Comparison of ENCODE assay signal across 9 cellular contexts in genomic region chr2:36561223-36561944, GRCh38. TPM values are rescaled to one million over a fixed set of nuclear protein-coding genes. Genes with fewer than 3 reads are reported as not detected.
DNase-seq lines count a peak whose midpoint lies in the region; ATAC-seq and TF ChIP-seq lines count a peak whose summit lies in the region.
"Had no signal": no experiment of that assay in that cellular context is flagged by ENCODE, and none has a peak within 500 bp of the region (broad histone marks: within the 10 kb centered on the region; RNA-seq: fewer than 3 reads in every experiment).

No MANE protein-coding gene starts in this region.

- H4K20me1 ChIP-seq in MM.1S (ENCODE audit: insufficient read depth, low read length), result no peaks in the 10 kb centered on the region

- no peaks in the 10 kb centered on the region for H3K9me3 Mint-ChIP-seq in dendritic cell treated with granulocyte-macrophage colony-stimulating factor and Interleukin-4, amounts not matched to agents 40 ng/mL and 50 ng/mL, for 4 days

- H3K27ac ChIP-seq in MM.1S (ENCODE audit: low read length), result no peak overlapping the region

- no peak overlapping the region for H2AFZ ChIP-seq in MM.1S (ENCODE audit: low read length)

- intact Hi-C loops in dendritic cell treated with granulocyte-macrophage colony-stimulating factor and Interleukin-4, amounts not matched to agents 40 ng/mL and 50 ng/mL, for 4 days (cut with micrococcal nuclease), result no loop called here

- no peak overlapping the region for H3K4me3 Mint-ChIP-seq in dendritic cell treated with granulocyte-macrophage colony-stimulating factor and Interleukin-4, amounts not matched to agents 40 ng/mL and 50 ng/mL, for 4 days

- H3K4me1 ChIP-seq in MM.1S (ENCODE audit: low read length), result peaks cover 8% of the 10 kb centered on the region; the same call in 1 of the 2 replicates

- peaks cover 50% of the 10 kb centered on the region for H3K4me1 Mint-ChIP-seq in dendritic cell treated with granulocyte-macrophage colony-stimulating factor and Interleukin-4, amounts not matched to agents 40 ng/mL and 50 ng/mL, for 4 days (ENCODE audit: low read depth)

- H3K27me3 ChIP-seq in MG63, result no peaks in the 10 kb centered on the region
- H3K27me3 ChIP-seq in MM.1S (replicated peaks; ENCODE audit: insufficient read depth, low read length), result no peaks in the 10 kb centered on the region

- no peak for ATAC-seq in HG03159 (IDR thresholded peaks at IDR 0.05; ENCODE audit: unreplicated experiment)

- DNase-seq in AG08396 (ENCODE audit: low spot score) (peak; percentile 66), MG63 (peak; percentile 79), lung microvascular endothelial cell (ENCODE audit: low read depth in 2 of 2) (peak; percentile 62 to 97), NCI-H446 (lab: John Stamatoyannopoulos, UW) (no peak), MM.1S (no peak), 8988T (no peak)
- DNase-seq: DND-41 had no signal

- H3K27ac Mint-ChIP-seq in dendritic cell treated with granulocyte-macrophage colony-stimulating factor and Interleukin-4, amounts not matched to agents 40 ng/mL and 50 ng/mL, for 4 days, result peak overlapping the region; percentile 69

- no peaks in the 10 kb centered on the region for H3K9me3 ChIP-seq in MG63
- no peaks in the 10 kb centered on the region for H3K9me3 ChIP-seq in MM.1S (replicated peaks; ENCODE audit: insufficient read depth, low read length)

- no peak overlapping the region for H3K9ac ChIP-seq in MM.1S (ENCODE audit: low read length)

- no peaks in the 10 kb centered on the region for H3K27me3 Mint-ChIP-seq in dendritic cell treated with granulocyte-macrophage colony-stimulating factor and Interleukin-4, amounts not matched to agents 40 ng/mL and 50 ng/mL, for 4 days

- peaks cover 45% of the 10 kb centered on the region for H3K36me3 ChIP-seq in MG63
- H3K36me3 ChIP-seq in MM.1S (replicated peaks; ENCODE audit: insufficient read depth, low read length), result no peaks in the 10 kb centered on the region

- no peaks in the 10 kb centered on the region for H3K79me2 ChIP-seq in MM.1S (ENCODE audit: low read length)

- no peak for TF ChIP-seq CTCF in MM.1S (IDR thresholded peaks at IDR 0.05; ENCODE audit: low read length)

- peaks cover 5% of the 10 kb centered on the region; the same call in 1 of the 2 replicates for H3F3A ChIP-seq in MM.1S (ENCODE audit: insufficient read depth, low read length)

- no peak overlapping the region for H3K4me3 ChIP-seq in MG63
- H3K4me3 ChIP-seq in MM.1S (ENCODE audit: low read length), result no peak overlapping the region

- no peak overlapping the region for H3K4me2 ChIP-seq in MM.1S (ENCODE audit: low read depth, low read length)

- no peaks in the 10 kb centered on the region for H3K9me2 ChIP-seq in MM.1S (replicated peaks; ENCODE audit: insufficient read depth, low read length)

- H3K36me3 Mint-ChIP-seq in dendritic cell treated with granulocyte-macrophage colony-stimulating factor and Interleukin-4, amounts not matched to agents 40 ng/mL and 50 ng/mL, for 4 days (ENCODE audit: low read depth), result peaks cover 50% of the 10 kb centered on the region

RNA-seq across cellular contexts. Expression of gene FEZ2, which starts 36.6 kb away (rescaled TPM):
- 37.8 and 38.3 TPM in 2 replicates for total RNA-seq in MG63 (2014; rRNA removed; shearing (Covaris generic); ENCODE audit: low replicate concordance)
- total RNA-seq in lung microvascular endothelial cell, result 52.1 and 54.2 TPM in 2 replicates

Comparison
In these comparisons a context has a peak if more than half of its experiments do, and no peak if none do; other contexts are left out.
1. DNase-seq: peak in AG08396 (single experiment), MG63 (single experiment) and lung microvascular endothelial cell (2 of 2); none in NCI-H446 (0 of 2), MM.1S (single experiment) and 8988T (single experiment).